Comparison of ENCODE assay signal across 8 cellular contexts in the genomic region with DNA sequence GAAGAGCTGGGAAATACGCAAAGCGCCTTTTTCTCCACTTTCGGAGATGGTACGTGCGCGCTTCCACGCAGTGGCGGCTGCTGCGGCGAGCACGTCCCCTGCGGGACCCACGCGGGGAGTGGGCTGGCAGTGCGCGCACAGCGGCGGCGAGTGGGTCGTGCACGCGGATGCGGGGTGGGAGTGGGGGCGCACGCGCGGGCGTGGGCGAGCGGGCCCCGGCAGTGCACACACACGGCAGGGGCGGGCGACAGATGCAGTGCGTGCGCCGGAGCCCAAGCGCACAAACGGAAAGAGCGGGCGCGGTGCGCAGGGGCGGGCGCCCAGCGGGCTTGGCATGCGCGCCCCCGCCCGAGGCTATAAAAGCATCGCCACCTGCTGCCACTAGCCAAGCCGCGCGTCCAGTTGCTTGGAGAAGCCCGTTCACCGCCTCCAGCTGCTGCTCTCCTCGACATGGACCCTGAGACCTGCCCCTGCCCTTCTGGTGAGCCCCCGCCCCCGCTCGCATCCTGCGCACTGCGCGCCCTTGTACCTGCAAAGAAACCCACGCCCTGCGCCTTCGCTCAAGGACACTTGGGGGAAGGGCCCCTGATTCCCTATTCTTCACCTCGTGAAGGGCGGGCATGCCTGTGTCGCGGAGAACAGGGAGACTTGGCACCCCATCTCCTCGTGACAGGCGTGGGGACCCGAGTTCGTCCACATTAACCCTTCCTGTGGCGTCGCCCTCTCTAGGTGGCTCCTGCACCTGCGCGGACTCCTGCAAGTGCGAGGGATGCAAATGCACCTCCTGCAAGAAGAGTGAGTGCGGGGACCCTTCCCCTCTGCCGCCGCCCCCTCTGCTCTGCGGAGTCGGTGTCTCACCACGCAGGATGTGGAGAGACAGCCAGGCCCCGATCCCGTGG. TPM values are rescaled to one million over a fixed set of nuclear protein-coding genes. Genes with fewer than 3 reads are reported as not detected.
A peak's percentile ranks its signal among the peaks of the same experiment; 100 is the strongest.
DNase-seq lines count a peak whose midpoint lies in the region; ATAC-seq and TF ChIP-seq lines count a peak whose summit lies in the region.

MT3 (plus strand) TSS at position 388 of the 899 bp plus-strand sequence; CDS start at position 451, 63 bp downstream.

- H3K4me1 Mint-ChIP-seq in osteocyte (ENCODE audit: unreplicated experiment), result peaks cover 9% of the 10 kb centered on the region

- H3K4me3 Mint-ChIP-seq in osteocyte (ENCODE audit: unreplicated experiment), result peak within 1 kb of the TSS; percentile 71

- H3K27ac Mint-ChIP-seq in osteocyte (ENCODE audit: unreplicated experiment), result no peak within 1 kb of the TSS

- H3K27me3 Mint-ChIP-seq in osteocyte (ENCODE audit: unreplicated experiment), result peaks cover 44% of the 10 kb centered on the region

- H3K9me3 Mint-ChIP-seq in osteocyte (ENCODE audit: unreplicated experiment), result no peaks in the 10 kb centered on the region

- DNase-seq in AG20443 (ENCODE audit: low spot score) (peak; percentile 48), M059J (ENCODE audit: low read depth) (peak; percentile 49), glomerular visceral epithelial cell (ENCODE audit: extremely low spot score) (peak; percentile 7), osteocyte (ENCODE audit: extremely low spot score, unreplicated experiment) (no peak)
- DNase-seq in activated T-cell treated with anti-CD3 and anti-CD28 coated beads, Interleukin-2, amount 50 U/mL, for 1 hour, result peak; percentile 31

- H3K36me3 Mint-ChIP-seq in osteocyte (ENCODE audit: unreplicated experiment), result no peaks in the 10 kb centered on the region

- TF ChIP-seq CTCF in osteocyte (IDR thresholded peaks at IDR 0.05), result no peak

- ATAC-seq in HG02973 (IDR thresholded peaks at IDR 0.05; ENCODE audit: unreplicated experiment) (no peak), HG02642 (IDR thresholded peaks at IDR 0.05; ENCODE audit: poor library complexity, unreplicated experiment) (no peak), HG03045 (IDR thresholded peaks at IDR 0.05; ENCODE audit: unreplicated experiment) (no peak)

RNA-seq across cellular contexts. Expression of gene MT3, which starts in this region (rescaled TPM):
- not detected in 2 replicates for total RNA-seq in M059J (2014; rRNA removed; shearing (Covaris generic))
- total RNA-seq in osteocyte, result not detected in 2 replicates

Comparison
In these comparisons a context has a peak if more than half of its experiments do, and no peak if none do; other contexts are left out.
1. Peak in DNase-seq in M059J; RNA of the gene not detected or under 1 TPM.